26 cellular contexts compared by ENCODE assay signal in genomic region chr5:96527826-96528225, GRCh38.
"Had no signal": no experiment of that assay in that cellular context is flagged by ENCODE, and none has a peak within 500 bp of the region (broad histone marks: within the 10 kb centered on the region; RNA-seq: fewer than 3 reads in every experiment).

No MANE protein-coding gene starts in this region.

- H3K27me3 ChIP-seq: neutrophil, ovary, right lobe of liver, sigmoid colon, stomach, thyroid gland, transverse colon, upper lobe of right lung, uterus had no signal

- ATAC-seq: natural killer cell treated with Interleukin-12 subunit alpha and Interleukin-12 subunit beta and Interleukin-15 and Interleukin-18, amount 100 ng/mL, for 72 hours; psoas muscle; right cardiac atrium; right lobe of liver; stimulated activated effector memory CD8-positive, alpha-beta T cell treated with anti-CD3 and anti-CD28 coated beads, Interleukin-12 subunit alpha, Interleukin-12 subunit beta, amount 100 ng/mL, for 72 hours; stimulated activated naive B cell treated with anti-CD40 and anti-IgM and Interleukin-4, amounts not matched to agents 10 μg/mL and 1 μg/mL and 100 μg/mL, for 72 hours; upper lobe of right lung had no signal

- H3K36me3 ChIP-seq: neutrophil, ovary, right lobe of liver, sigmoid colon, stomach, thoracic aorta, thyroid gland, transverse colon, upper lobe of right lung, uterus had no signal

- H3K4me3 ChIP-seq: ovary, psoas muscle, right lobe of liver, sigmoid colon, stomach, thoracic aorta, thyroid gland, transverse colon, upper lobe of right lung, uterus had no signal

- H3K27ac ChIP-seq: neutrophil, ovary, parathyroid adenoma, psoas muscle, right lobe of liver, sigmoid colon, stomach, thoracic aorta, thyroid gland, transverse colon, upper lobe of right lung, uterus had no signal

- H3K9me3 ChIP-seq: neutrophil, ovary, psoas muscle, right lobe of liver, sigmoid colon, stomach, thoracic aorta, thyroid gland, transverse colon, upper lobe of right lung, uterus had no signal

- DNase-seq: naive thymus-derived CD8-positive, alpha-beta T cell; nephron progenitor cell; nucleus accumbens; ovary; posterior cingulate gyrus; psoas muscle; right cardiac atrium; right lobe of liver; sigmoid colon; small intestine; stimulated activated CD4-positive, alpha-beta T cell treated with anti-CD3 and anti-CD28 coated beads, Interleukin-15, amount 100 ng/mL, for 24 hours; stimulated activated CD4-positive, alpha-beta T cell treated with anti-CD3 and anti-CD28 coated beads, Interleukin-2, amount 100 ng/mL, for 24 hours; stimulated activated CD4-positive, alpha-beta T cell treated with anti-CD3 and anti-CD28 coated beads, Interleukin-2, amount 100 ng/mL, for 48 hours; stimulated activated CD4-positive, alpha-beta T cell treated with anti-CD3 and anti-CD28 coated beads, Interleukin-4, amount 100 ng/mL, for 24 hours; stimulated activated naive B cell treated with anti-CD40 and anti-IgM and Interleukin-4, amounts not matched to agents 10 μg/mL and 1 μg/mL and 100 μg/mL, for 72 hours; stimulated activated naive CD4-positive, alpha-beta T cell treated with Interleukin-2 at 50 U/mL for 16 hours; stomach; thyroid gland; transverse colon; upper lobe of right lung; uterus had no signal

- H3K4me1 ChIP-seq: parathyroid adenoma, psoas muscle, right lobe of liver, sigmoid colon, stomach, thyroid gland, transverse colon, upper lobe of right lung, uterus had no signal
